29 cellular contexts compared by ENCODE assay signal in genomic region chr13:67140006-67140405, GRCh38.
"Had no signal": no experiment of that assay in that cellular context is flagged by ENCODE, and none has a peak within 500 bp of the region (broad histone marks: within the 10 kb centered on the region; RNA-seq: fewer than 3 reads in every experiment).

No MANE protein-coding gene starts in this region.

- H3K4me3 ChIP-seq: adrenal gland, cardiac muscle cell, coronary artery, psoas muscle, right atrium auricular region, smooth muscle cell, thyroid gland, upper lobe of left lung, vagina had no signal

- DNase-seq: activated CD4-positive, alpha-beta T cell treated with anti-CD3 and anti-CD28 coated beads for 36 hours; activated CD4-positive, alpha-beta T cell treated with anti-CD3 and anti-CD28 coated beads, Interleukin-2, amount 50 U/mL, for 4 hours; activated CD4-positive, CD25-positive, alpha-beta regulatory T cell; activated naive CD4-positive, alpha-beta T cell treated with Interleukin-2 at 50 U/mL for 16 hours; activated naive CD8-positive, alpha-beta T cell treated with anti-CD3 and anti-CD28 coated beads for 36 hours; activated T-cell treated with anti-CD3 and anti-CD28 coated beads for 4 hours; activated T-cell treated with anti-CD3 and anti-CD28 coated beads, Interleukin-2, amount 50 U/mL, for 72 hours; adrenal gland; aorta; effector memory CD8-positive, alpha-beta T cell; heart right ventricle; left colon; midbrain; naive thymus-derived CD4-positive, alpha-beta T cell; nucleus accumbens; psoas muscle; stimulated activated CD4-positive, alpha-beta T cell treated with anti-CD3 and anti-CD28 coated beads, Interleukin-1b, Interleukin-23, amount 100 ng/mL, for 48 hours; stimulated activated CD4-positive, alpha-beta T cell treated with anti-CD3 and anti-CD28 coated beads, Interleukin-4, amount 100 ng/mL, for 4 hours; stimulated activated CD8-positive, alpha-beta memory T cell treated with anti-CD3 and anti-CD28 coated beads, Interleukin-4, amount 100 ng/mL, for 48 hours; stimulated activated naive CD8-positive, alpha-beta T cell treated with anti-CD3 and anti-CD28 coated beads, Interleukin-15, amount 100 ng/mL, for 72 hours; substantia nigra; thyroid gland; upper lobe of left lung had no signal

- ATAC-seq: activated CD4-positive, alpha-beta T cell treated with anti-CD3 and anti-CD28 coated beads for 36 hours; activated T-cell treated with anti-CD3 and anti-CD28 coated beads, Interleukin-2, amount 50 U/mL, for 72 hours; effector memory CD8-positive, alpha-beta T cell; left colon; naive thymus-derived CD4-positive, alpha-beta T cell; stimulated activated memory B cell treated with anti-CD40 and anti-IgM and Interleukin-4, amounts not matched to agents 10 μg/mL and 1 μg/mL and 100 μg/mL, for 72 hours; stimulated activated naive CD8-positive, alpha-beta T cell treated with anti-CD3 and anti-CD28 coated beads, Interleukin-15, amount 100 ng/mL, for 72 hours had no signal
